In genomic region chr1:184604152-184604900, GRCh38 we compare ENCODE assay signal across 29 cellular contexts.
"Had no signal": no experiment of that assay in that cellular context is flagged by ENCODE, and none has a peak within 500 bp of the region (broad histone marks: within the 10 kb centered on the region; RNA-seq: fewer than 3 reads in every experiment).

No MANE protein-coding gene starts in this region.

- H3K27ac ChIP-seq: adrenal gland, body of pancreas, cardiac muscle cell, coronary artery, dorsolateral prefrontal cortex, left lung, lower lobe of right lung, right lobe of liver, thoracic aorta, WERI-Rb-1 had no signal

- FAIRE-seq: TTC549, urothelium cell line had no signal

- H3K4me1 ChIP-seq: body of pancreas, left lung, lower lobe of right lung, right lobe of liver had no signal

- H3K4me3 Mint-ChIP-seq: activated CD4-positive, alpha-beta T cell treated with anti-CD3 and anti-CD28 coated beads, Interleukin-2, amount 10 ng/mL, durations not matched to agents 7 days and 5 days; activated CD8-positive, alpha-beta T cell treated with anti-CD3 and anti-CD28 coated beads for 36 hours; activated naive CD8-positive, alpha-beta T cell; activated T-cell treated with anti-CD3 and anti-CD28 coated beads, Interleukin-2, amount 50 U/mL, for 4 hours; nephron had no signal

- ATAC-seq: activated CD8-positive, alpha-beta T cell treated with anti-CD3 and anti-CD28 coated beads for 36 hours; activated T-cell treated with anti-CD3 and anti-CD28 coated beads, Interleukin-2, amount 50 U/mL, for 4 hours; body of pancreas; heart left ventricle; left lung; lower lobe of right lung; right lobe of liver had no signal

- H3K36me3 Mint-ChIP-seq: activated naive CD8-positive, alpha-beta T cell had no signal

- H3K36me3 ChIP-seq: adrenal gland, cardiac muscle cell, left lung, lower lobe of right lung, right lobe of liver, thoracic aorta, WERI-Rb-1 had no signal

- H3K9me3 Mint-ChIP-seq: activated CD4-positive, alpha-beta T cell treated with anti-CD3 and anti-CD28 coated beads, Interleukin-2, amount 10 ng/mL, durations not matched to agents 7 days and 5 days; activated CD8-positive, alpha-beta T cell treated with anti-CD3 and anti-CD28 coated beads for 36 hours; activated T-cell treated with anti-CD3 and anti-CD28 coated beads, Interleukin-2, amount 50 U/mL, for 4 hours; nephron had no signal

- DNase-seq: activated CD4-positive, alpha-beta T cell treated with anti-CD3 and anti-CD28 coated beads, Interleukin-2, amount 10 ng/mL, durations not matched to agents 7 days and 5 days; activated CD8-positive, alpha-beta T cell treated with anti-CD3 and anti-CD28 coated beads for 36 hours; activated effector memory CD4-positive, alpha-beta T cell treated with Interleukin-2 at 50 U/mL for 16 hours; activated naive CD4-positive, alpha-beta T cell treated with Interleukin-2 at 50 U/mL for 16 hours; activated T-cell treated with anti-CD3 and anti-CD28 coated beads, Interleukin-2, amount 50 U/mL, for 4 hours; adrenal gland; aorta; body of pancreas; dorsolateral prefrontal cortex; effector memory CD4-positive, alpha-beta T cell; erythroblast; foreskin fibroblast; heart left ventricle; kidney glomerular epithelial cell; left lung; lower lobe of right lung; mesenchymal stem cell; right lobe of liver; stimulated activated CD4-positive, alpha-beta T cell treated with anti-CD3 and anti-CD28 coated beads, Interleukin-2, amount 100 ng/mL, for 48 hours; stimulated activated naive CD4-positive, alpha-beta T cell treated with Interleukin-2 at 50 U/mL for 16 hours; trophoblast cell; WERI-Rb-1 had no signal

- H3K27ac Mint-ChIP-seq: activated CD4-positive, alpha-beta T cell treated with anti-CD3 and anti-CD28 coated beads, Interleukin-2, amount 10 ng/mL, durations not matched to agents 7 days and 5 days; activated CD8-positive, alpha-beta T cell treated with anti-CD3 and anti-CD28 coated beads for 36 hours; activated naive CD8-positive, alpha-beta T cell; nephron had no signal

- H3K4me1 Mint-ChIP-seq: activated CD4-positive, alpha-beta T cell treated with anti-CD3 and anti-CD28 coated beads, Interleukin-2, amount 10 ng/mL, durations not matched to agents 7 days and 5 days had no signal

- H3K27me3 Mint-ChIP-seq: activated CD8-positive, alpha-beta T cell treated with anti-CD3 and anti-CD28 coated beads for 36 hours had no signal

- H3K27me3 ChIP-seq: adrenal gland, body of pancreas, cardiac muscle cell, dorsolateral prefrontal cortex, heart left ventricle, left lung, right lobe of liver had no signal

- H3K4me3 ChIP-seq: adrenal gland, body of pancreas, cardiac muscle cell, coronary artery, dorsolateral prefrontal cortex, heart left ventricle, left lung, lower lobe of right lung, right lobe of liver, thoracic aorta had no signal
